28 cellular contexts compared by ENCODE assay signal in the genomic region with DNA sequence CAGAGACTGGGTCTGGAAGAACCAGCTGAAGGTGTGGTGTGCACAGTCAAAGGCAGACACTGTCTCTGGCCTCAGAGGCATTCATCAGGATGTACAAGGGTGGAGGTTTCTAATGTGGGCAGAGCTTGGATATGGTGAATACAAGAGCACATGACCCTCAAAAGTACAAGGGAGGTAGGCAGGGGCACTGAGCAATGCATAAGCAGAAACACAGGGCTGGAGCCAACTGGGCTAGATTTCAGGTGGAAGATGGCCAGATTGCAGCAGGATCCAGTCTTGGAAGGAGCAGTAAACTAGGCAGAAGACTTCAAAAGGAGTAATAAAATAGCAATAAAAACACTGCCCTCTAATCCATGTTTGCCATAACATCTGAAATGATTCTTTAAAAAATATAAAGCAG.
DNase-seq lines count a peak whose midpoint lies in the region; ATAC-seq and TF ChIP-seq lines count a peak whose summit lies in the region.
"Had no signal": no experiment of that assay in that cellular context is flagged by ENCODE, and none has a peak within 500 bp of the region (broad histone marks: within the 10 kb centered on the region; RNA-seq: fewer than 3 reads in every experiment).

No MANE protein-coding gene starts in this region.

- H3K27ac ChIP-seq in transverse colon: no peak overlapping the region
- H3K27ac ChIP-seq in PC-9: no peak overlapping the region
- H3K27ac ChIP-seq: A549, C4-2B, SK-N-MC had no signal

- in situ Hi-C loops in transverse colon (cut with MboI; ENCODE audit: low pct_ligation_motif_present in 1 of 4, low pct_unique_long_range_greater_than_20kb in 1 of 4, low sequenced_read_pairs in 3 of 4): no loop called here

- H3F3A ChIP-seq in PC-9 (ENCODE audit: insufficient read depth, low read depth): no peaks in the 10 kb centered on the region

- ATAC-seq in left cardiac atrium: no peak
- ATAC-seq: A549; CD8-positive, alpha-beta T cell; GM12878; Panc1 had no signal

- no peaks in the 10 kb centered on the region for H3K9me2 ChIP-seq in PC-9 (ENCODE audit: insufficient read depth)

- H3K4me3 ChIP-seq in MG63 (no peak overlapping the region), transverse colon (no peak overlapping the region), PC-9 (no peak overlapping the region)
- H3K4me3 ChIP-seq: A549, GM12878, SK-N-MC had no signal

- TF ChIP-seq CTCF in transverse colon (IDR thresholded peaks at IDR 0.05): no peak
- TF ChIP-seq CTCF in PC-9 (conservative IDR thresholded peaks at IDR 0.05): no peak

- TF ChIP-seq POLR2A in transverse colon (IDR thresholded peaks at IDR 0.05): no peak

- H3K4me2 ChIP-seq in PC-9: no peak overlapping the region
- H3K4me2 ChIP-seq: A549 had no signal

- CTCF ChIA-PET in PC-9 (lab: Charles Lee): no interaction called here

- DNase-seq in MG63: peak; percentile 22
- peak; percentile 35 for DNase-seq in cerebellum (ENCODE audit: low spot score)
- DNase-seq in occipital lobe (lab: John Stamatoyannopoulos, UW): peak; percentile 2
- DNase-seq in transverse colon: peak; percentile 24
- DNase-seq in stimulated activated CD4-positive, alpha-beta T cell treated with anti-CD3 and anti-CD28 coated beads, Interleukin-4, amount 100 ng/mL, for 4 hours: no peak
- no peak for DNase-seq in left cardiac atrium
- no peak for DNase-seq in PC-9
- DNase-seq: AML-193; Caco-2; CD8-positive, alpha-beta T cell; GDM1; GOT3; HCEC 1CT; KBM-7; MM.1S; NCI-H1694; NCI-H2029 treated with DMSO at 0.1 percent for 48 hours; NCI-H2171; NCI-H345; NCI-H524 treated with DMSO at 0.1 percent for 48 hours; NCI-H82; NK-92 treated with Interleukin-12 subunit alpha and Interleukin-12 subunit beta, amount 100 ng/mL, for 24 hours; SIG-M5 had no signal

- POLR2A ChIA-PET in PC-9 (lab: Charles Lee; ENCODE audit: unreplicated experiment): no interaction called here

- H3K36me3 ChIP-seq in MG63: no peaks in the 10 kb centered on the region
- H3K36me3 ChIP-seq in transverse colon: no peaks in the 10 kb centered on the region
- no peaks in the 10 kb centered on the region for H3K36me3 ChIP-seq in PC-9 (ENCODE audit: low read depth)

- intact Hi-C loops in transverse colon (cut with DNase I; ENCODE audit: low total_unique reads): no loop called here
- intact Hi-C loops in left cardiac atrium (cut with DNase I): no loop called here
- intact Hi-C loops in PC-9 (cut with micrococcal nuclease; ENCODE audit: unreplicated experiment): no loop called here

- TF ChIP-seq EP300 in transverse colon (IDR thresholded peaks at IDR 0.05; ENCODE audit: low read depth): no peak

- H4K20me1 ChIP-seq in PC-9 (ENCODE audit: insufficient read depth): no peaks in the 10 kb centered on the region

- H3K4me1 ChIP-seq in transverse colon (no peaks in the 10 kb centered on the region), PC-9 (replicated peaks; ENCODE audit: insufficient read depth) (no peaks in the 10 kb centered on the region)
- H3K4me1 ChIP-seq: A549, Caco-2 had no signal

- no peaks in the 10 kb centered on the region for H3K9me3 ChIP-seq in MG63
- no peaks in the 10 kb centered on the region for H3K9me3 ChIP-seq in transverse colon
- no peaks in the 10 kb centered on the region for H3K9me3 ChIP-seq in PC-9 (ENCODE audit: insufficient read depth, low read depth)
- H3K9me3 ChIP-seq: A549 had no signal

- H3K27me3 ChIP-seq in MG63 (no peaks in the 10 kb centered on the region), transverse colon (no peaks in the 10 kb centered on the region), PC-9 (ENCODE audit: insufficient read depth, low read depth) (no peaks in the 10 kb centered on the region)

- no peak overlapping the region for H2AFZ ChIP-seq in PC-9

- BruUV-seq in PC-9 (replicated peaks; lab: Mats Ljungman, UMichigan): no TSS peak

- H3K79me2 ChIP-seq in PC-9 (ENCODE audit: low read depth): no peaks in the 10 kb centered on the region

Comparison
In these comparisons a context has a peak if more than half of its experiments do, and no peak if none do; other contexts are left out.
1. DNase-seq: peak in MG63 (single experiment), cerebellum (single experiment), occipital lobe (single experiment) and transverse colon (single experiment); none in stimulated activated CD4-positive, alpha-beta T cell treated with anti-CD3 and anti-CD28 coated beads, Interleukin-4, amount 100 ng/mL, for 4 hours (0 of 2), left cardiac atrium (single experiment) and PC-9 (0 of 2).